12 cellular contexts compared by ENCODE assay signal in the genomic region with DNA sequence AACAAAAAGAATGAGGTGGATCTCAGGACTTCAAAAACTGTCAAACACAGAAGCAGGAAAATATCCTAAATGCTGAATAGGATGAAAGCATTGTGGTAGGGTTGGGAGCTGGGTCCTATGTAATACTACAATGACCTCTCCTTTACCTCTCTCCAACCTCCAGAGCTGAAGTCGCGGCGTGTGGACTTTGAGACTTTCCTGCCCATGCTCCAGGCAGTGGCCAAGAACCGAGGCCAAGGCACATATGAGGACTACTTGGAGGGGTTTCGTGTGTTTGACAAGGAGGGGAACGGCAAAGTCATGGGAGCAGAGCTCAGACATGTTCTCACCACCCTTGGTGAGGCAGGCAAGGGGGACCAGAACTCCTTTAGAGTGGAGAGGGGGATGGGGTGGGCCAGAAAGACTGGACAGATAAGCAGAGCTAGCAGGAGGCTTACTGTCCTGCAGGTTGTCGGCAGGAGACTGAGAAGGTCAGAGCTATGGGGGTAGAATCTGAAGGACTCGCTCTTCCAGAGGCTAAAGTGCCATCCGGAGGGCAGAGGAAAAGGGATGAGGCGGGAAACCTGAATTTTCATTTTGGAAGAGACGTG. TPM values are rescaled to one million over a fixed set of nuclear protein-coding genes. Genes with fewer than 3 reads are reported as not detected.
DNase-seq lines count a peak whose midpoint lies in the region; ATAC-seq, FAIRE-seq and TF ChIP-seq lines count a peak whose summit lies in the region.
"Had no signal": no experiment of that assay in that cellular context is flagged by ENCODE, and none has a peak within 500 bp of the region (broad histone marks: within the 10 kb centered on the region; RNA-seq: fewer than 3 reads in every experiment).

No MANE protein-coding gene starts in this region.

- H3K9me3 Mint-ChIP-seq in CD4-positive, CD25-positive, alpha-beta regulatory T cell = no peaks in the 10 kb centered on the region
- H3K9me3 Mint-ChIP-seq in HFFc6 (peaks cover 12% of the 10 kb centered on the region), brain (peaks cover 0 to 3% (median 0%) of the 10 kb centered on the region in 5 experiments)
- H3K9me3 Mint-ChIP-seq in natural killer cell treated with Interleukin-12 subunit alpha and Interleukin-12 subunit beta and Interleukin-15 and Interleukin-18, amount 100 ng/mL, for 72 hours = no peaks in the 10 kb centered on the region

- peaks cover 2% of the 10 kb centered on the region for H3K36me3 ChIP-seq in CD4-positive, CD25-positive, alpha-beta regulatory T cell (ENCODE audit: control insufficient read depth, insufficient read depth, low read length)
- H3K36me3 ChIP-seq in hepatocyte (replicated peaks; ENCODE audit: insufficient read depth, low read depth) = no peaks in the 10 kb centered on the region

- H3K27me3 ChIP-seq in CD4-positive, CD25-positive, alpha-beta regulatory T cell (ENCODE audit: control insufficient read depth, insufficient read depth, low read length) = no peaks in the 10 kb centered on the region
- H3K27me3 ChIP-seq in hepatocyte = no peaks in the 10 kb centered on the region

- peaks cover 13% of the 10 kb centered on the region for H4K20me1 ChIP-seq in hepatocyte (ENCODE audit: insufficient read depth, poor library complexity, severe bottlenecking)

- H3K4me1 ChIP-seq in CD4-positive, CD25-positive, alpha-beta regulatory T cell (ENCODE audit: control insufficient read depth, insufficient read depth, low read length, poor library complexity, severe bottlenecking) = peaks cover 53% of the 10 kb centered on the region
- peaks cover 30% of the 10 kb centered on the region for H3K4me1 ChIP-seq in hepatocyte (ENCODE audit: insufficient read depth)

- TF ChIP-seq CTCF in HFFc6 (IDR thresholded peaks at IDR 0.05) = no peak
- TF ChIP-seq CTCF in brain (conservative IDR thresholded peaks at IDR 0.05) = no peak
- no peak for TF ChIP-seq CTCF in hepatocyte (IDR thresholded peaks at IDR 0.05; ENCODE audit: poor library complexity)

- H3K79me2 ChIP-seq in hepatocyte = peaks cover 40% of the 10 kb centered on the region

- H3K27ac Mint-ChIP-seq in CD4-positive, CD25-positive, alpha-beta regulatory T cell = peak overlapping the region in 1 of 3 donors; percentile 41
- H3K27ac Mint-ChIP-seq in HFFc6 (peak overlapping the region; percentile 29; the same call in 1 of the 2 replicates), brain (peak overlapping the region; percentile 10 to 97 (median 85))
- peak overlapping the region in 1 of 2 donors; percentile 76 for H3K27ac Mint-ChIP-seq in natural killer cell treated with Interleukin-12 subunit alpha and Interleukin-12 subunit beta and Interleukin-15 and Interleukin-18, amount 100 ng/mL, for 72 hours

- 87% methylated on average over 11 of the region's 11 CpGs for WGBS in hepatocyte (ENCODE audit: low lambda C conversion rate, missing lambda C conversion rate)

- H3K9me3 ChIP-seq in CD4-positive, CD25-positive, alpha-beta regulatory T cell (ENCODE audit: control insufficient read depth in 2 of 2, low read length in 2 of 2) = no peaks in the 10 kb centered on the region
- H3K9me3 ChIP-seq in hepatocyte (ENCODE audit: low read depth) = no peaks in the 10 kb centered on the region

- no peak for ATAC-seq in CD4-positive, CD25-positive, alpha-beta regulatory T cell (ENCODE audit: low read depth in 2 of 2)
- no peak for ATAC-seq in natural killer cell treated with Interleukin-12 subunit alpha and Interleukin-12 subunit beta and Interleukin-15 and Interleukin-18, amount 100 ng/mL, for 72 hours
- ATAC-seq: Right ventricle myocardium inferior had no signal

- H3K4me1 Mint-ChIP-seq in CD4-positive, CD25-positive, alpha-beta regulatory T cell = peaks cover 10 to 71% (median 38%) of the 10 kb centered on the region in 4 donors
- H3K4me1 Mint-ChIP-seq in HFFc6 (ENCODE audit: low read depth) (peaks cover 50% of the 10 kb centered on the region), brain (peaks cover 81% of the 10 kb centered on the region)
- peaks cover 43 to 47% of the 10 kb centered on the region in 2 donors for H3K4me1 Mint-ChIP-seq in natural killer cell treated with Interleukin-12 subunit alpha and Interleukin-12 subunit beta and Interleukin-15 and Interleukin-18, amount 100 ng/mL, for 72 hours (ENCODE audit: low read depth in 2 of 2)

- H2AFZ ChIP-seq in hepatocyte = no peak overlapping the region

- H3K4me2 ChIP-seq in hepatocyte = no peak overlapping the region

- no peaks in the 10 kb centered on the region for H3K9me2 ChIP-seq in hepatocyte (replicated peaks; ENCODE audit: insufficient read depth)

- H3K36me3 Mint-ChIP-seq in CD4-positive, CD25-positive, alpha-beta regulatory T cell = peaks cover 6% of the 10 kb centered on the region
- H3K36me3 Mint-ChIP-seq in HFFc6 (ENCODE audit: low read depth) = peaks cover 35% of the 10 kb centered on the region
- H3K36me3 Mint-ChIP-seq in brain = peaks cover 32% of the 10 kb centered on the region
- peaks cover 25% of the 10 kb centered on the region for H3K36me3 Mint-ChIP-seq in natural killer cell treated with Interleukin-12 subunit alpha and Interleukin-12 subunit beta and Interleukin-15 and Interleukin-18, amount 100 ng/mL, for 72 hours

- no peak for DNase-seq in CD4-positive, CD25-positive, alpha-beta regulatory T cell
- DNase-seq in HFFc6 (no peak), hippocampal formation (lab: John Stamatoyannopoulos, UW) (no peak), DMS53 (lab: John Stamatoyannopoulos, UW) (no peak), hepatocyte (ENCODE audit: low spot score) (no peak), H54 (ENCODE audit: insufficient read length, low spot score) (no peak)
- DNase-seq in natural killer cell treated with Interleukin-12 subunit alpha and Interleukin-12 subunit beta and Interleukin-15 and Interleukin-18, amount 100 ng/mL, for 72 hours (ENCODE audit: low spot score) = no peak
- DNase-seq: KBM-7, mesendoderm, NCI-H1105 treated with DMSO at 0.1 percent for 48 hours had no signal

- no peak for TF ChIP-seq POLR2A in H54 (IDR thresholded peaks at IDR 0.05; ENCODE audit: low read depth, low read length)

- peak overlapping the region; percentile 59 to 88 (median 79) for H3K4me3 Mint-ChIP-seq in CD4-positive, CD25-positive, alpha-beta regulatory T cell
- no peak overlapping the region for H3K4me3 Mint-ChIP-seq in HFFc6
- H3K4me3 Mint-ChIP-seq in brain = peak overlapping the region; percentile 44 to 97 (median 60)
- H3K4me3 Mint-ChIP-seq in natural killer cell treated with Interleukin-12 subunit alpha and Interleukin-12 subunit beta and Interleukin-15 and Interleukin-18, amount 100 ng/mL, for 72 hours = peak overlapping the region; percentile 11

- FAIRE-seq in H54 (lab: Jason Lieb, UNC) = no peak

- no peak overlapping the region for H3K27ac ChIP-seq in CD4-positive, CD25-positive, alpha-beta regulatory T cell (ENCODE audit: insufficient read depth, low read length, poor library complexity, severe bottlenecking)
- H3K27ac ChIP-seq in hepatocyte = no peak overlapping the region

- peaks cover 4% of the 10 kb centered on the region for H3K27me3 Mint-ChIP-seq in CD4-positive, CD25-positive, alpha-beta regulatory T cell
- H3K27me3 Mint-ChIP-seq in HFFc6 (ENCODE audit: insufficient read depth) (peaks cover 17% of the 10 kb centered on the region), brain (peaks cover 23% of the 10 kb centered on the region)
- no peaks in the 10 kb centered on the region for H3K27me3 Mint-ChIP-seq in natural killer cell treated with Interleukin-12 subunit alpha and Interleukin-12 subunit beta and Interleukin-15 and Interleukin-18, amount 100 ng/mL, for 72 hours

- H3K4me3 ChIP-seq in CD4-positive, CD25-positive, alpha-beta regulatory T cell (ENCODE audit: low read depth, low read length) = no peak overlapping the region
- no peak overlapping the region for H3K4me3 ChIP-seq in hepatocyte

RNA-seq across cellular contexts. Expression of a gene that starts 2.8 kb away (rescaled TPM):
- 933 TPM for total RNA-seq in CD4-positive, CD25-positive, alpha-beta regulatory T cell
- 1,000 to 10,000 TPM; 2,559 to 3,471 (median 2,992) TPM for polyA plus RNA-seq in CD4-positive, CD25-positive, alpha-beta regulatory T cell
- total RNA-seq in HFFc6 (2021; fragmentation: NEBNext Ultra II Directional; extraction: Animal tissue kit (Norgen Biotek cat#: 25700)) = 1,000 to 10,000 TPM; 2,668 to 3,384 (median 3,141) TPM
- polyA plus RNA-seq in brain (ENCODE audit: insufficient read depth, low read depth, low replicate concordance) (1,760 TPM), hepatocyte (2,273 and 2,387 TPM in 2 replicates)
- total RNA-seq in natural killer cell treated with Interleukin-12 subunit alpha and Interleukin-12 subunit beta and Interleukin-15 and Interleukin-18, amount 100 ng/mL, for 72 hours = 1,000 to 10,000 TPM; 1,441 to 1,555 TPM
- 1,441 and 1,490 TPM in 2 replicates for total RNA-seq in hepatocyte

RNA-seq across cellular contexts. Expression of a gene that starts 3.0 kb away (rescaled TPM):
- total RNA-seq in CD4-positive, CD25-positive, alpha-beta regulatory T cell = 8.8 TPM
- 10 to 100 TPM in 3 of 4 donors, 1 to 10 TPM in 1; 9.9 to 18.4 (median 11.3) TPM for polyA plus RNA-seq in CD4-positive, CD25-positive, alpha-beta regulatory T cell
- total RNA-seq in HFFc6 (2021; fragmentation: NEBNext Ultra II Directional; extraction: Animal tissue kit (Norgen Biotek cat#: 25700)) = 100 to 1,000 TPM in 5 of 6 experiments, 10 to 100 TPM in 1; 84.5 to 119 (median 108) TPM
- polyA plus RNA-seq in brain (ENCODE audit: insufficient read depth, low read depth, low replicate concordance) = 271 TPM
- total RNA-seq in natural killer cell treated with Interleukin-12 subunit alpha and Interleukin-12 subunit beta and Interleukin-15 and Interleukin-18, amount 100 ng/mL, for 72 hours = 10 to 100 TPM; 32.0 to 65.5 TPM
- 80.6 and 98.1 TPM in 2 replicates for total RNA-seq in hepatocyte
- 82.2 and 83.9 TPM in 2 replicates for polyA plus RNA-seq in hepatocyte

RNA-seq across cellular contexts. Expression of a gene that starts 27.3 kb away (rescaled TPM):
- 190 TPM for total RNA-seq in CD4-positive, CD25-positive, alpha-beta regulatory T cell
- polyA plus RNA-seq in CD4-positive, CD25-positive, alpha-beta regulatory T cell = 100 to 1,000 TPM; 249 to 395 (median 333) TPM
- total RNA-seq in HFFc6 (2021; fragmentation: NEBNext Ultra II Directional; extraction: Animal tissue kit (Norgen Biotek cat#: 25700)) = 100 to 1,000 TPM; 136 to 174 (median 151) TPM
- polyA plus RNA-seq in brain (ENCODE audit: insufficient read depth, low read depth, low replicate concordance) (132 TPM), hepatocyte (40.0 and 43.8 TPM in 2 replicates)
- 100 to 1,000 TPM in 1 of 2 donors, 10 to 100 TPM in 1; 89.3 to 120 TPM for total RNA-seq in natural killer cell treated with Interleukin-12 subunit alpha and Interleukin-12 subunit beta and Interleukin-15 and Interleukin-18, amount 100 ng/mL, for 72 hours
- total RNA-seq in hepatocyte = 44.9 and 52.3 TPM in 2 replicates

RNA-seq across cellular contexts. Expression of a gene that starts 33.9 kb away (rescaled TPM):
- total RNA-seq in CD4-positive, CD25-positive, alpha-beta regulatory T cell = 153 TPM
- 10 to 100 TPM; 46.3 to 64.1 (median 54.1) TPM for polyA plus RNA-seq in CD4-positive, CD25-positive, alpha-beta regulatory T cell
- total RNA-seq in HFFc6 (2021; fragmentation: NEBNext Ultra II Directional; extraction: Animal tissue kit (Norgen Biotek cat#: 25700)) = 10 to 100 TPM; 72.1 to 99.8 (median 87.1) TPM
- polyA plus RNA-seq in brain (ENCODE audit: insufficient read depth, low read depth, low replicate concordance) (113 TPM), hepatocyte (68.6 and 72.4 TPM in 2 replicates)
- total RNA-seq in natural killer cell treated with Interleukin-12 subunit alpha and Interleukin-12 subunit beta and Interleukin-15 and Interleukin-18, amount 100 ng/mL, for 72 hours = 100 to 1,000 TPM; 102 to 166 TPM
- total RNA-seq in hepatocyte = 34.8 and 37.4 TPM in 2 replicates

RNA-seq across cellular contexts. Expression of a gene that starts 37.3 kb away (rescaled TPM):
- total RNA-seq in CD4-positive, CD25-positive, alpha-beta regulatory T cell = 11.0 TPM
- polyA plus RNA-seq in CD4-positive, CD25-positive, alpha-beta regulatory T cell = 1 to 10 TPM; 1.7 to 3.7 (median 2.9) TPM
- 1 to 10 TPM; 3.3 to 4.7 (median 3.8) TPM for total RNA-seq in HFFc6 (2021; fragmentation: NEBNext Ultra II Directional; extraction: Animal tissue kit (Norgen Biotek cat#: 25700))
- polyA plus RNA-seq in brain (ENCODE audit: insufficient read depth, low read depth, low replicate concordance) = 4.0 TPM
- 10 to 100 TPM; 11.4 to 14.9 TPM for total RNA-seq in natural killer cell treated with Interleukin-12 subunit alpha and Interleukin-12 subunit beta and Interleukin-15 and Interleukin-18, amount 100 ng/mL, for 72 hours
- total RNA-seq in hepatocyte = 3.7 and 9.0 TPM in 2 replicates
- 2.2 and 5.7 TPM in 2 replicates for polyA plus RNA-seq in hepatocyte
